Comparison of ENCODE assay signal across 16 cellular contexts in genomic region chr5:163190283-163190682, GRCh38.
DNase-seq lines count a peak whose midpoint lies in the region; ATAC-seq and TF ChIP-seq lines count a peak whose summit lies in the region.
"Had no signal": no experiment of that assay in that cellular context is flagged by ENCODE, and none has a peak within 500 bp of the region (broad histone marks: within the 10 kb centered on the region; RNA-seq: fewer than 3 reads in every experiment).

No MANE protein-coding gene starts in this region.

- POLR2A ChIA-PET in GM10248 (lab: Yijun Ruan, JAX): no interaction called here

- no peak for DNase-seq in AG08396 (ENCODE audit: low spot score)
- DNase-seq in activated CD8-positive, alpha-beta memory T cell treated with anti-CD3 and anti-CD28 coated beads for 24 hours: no peak
- DNase-seq in GM10248 (ENCODE audit: extremely low spot score): no peak
- DNase-seq: activated CD8-positive, alpha-beta T cell treated with anti-CD3 and anti-CD28 coated beads for 36 hours; CD4-positive, alpha-beta T cell; erythroblast; left ventricle myocardium inferior; NCI-H1694 treated with DMSO at 0.1 percent for 48 hours; NCI-H345; stomach had no signal

- CTCF ChIA-PET in GM10248 (lab: Yijun Ruan, JAX): no interaction called here

- ATAC-seq in GM18502 (IDR thresholded peaks at IDR 0.05; ENCODE audit: poor library complexity, unreplicated experiment) (peak; percentile 76), GM19351 (IDR thresholded peaks at IDR 0.05; ENCODE audit: unreplicated experiment) (peak; percentile 82), HG02885 (IDR thresholded peaks at IDR 0.05; ENCODE audit: poor library complexity, unreplicated experiment) (peak; percentile 83), HG03575 (IDR thresholded peaks at IDR 0.05; ENCODE audit: extremely low read depth, insufficient number of reproducible peaks, low FRiP score, unreplicated experiment) (peak; percentile 66), GM19324 (IDR thresholded peaks at IDR 0.05; ENCODE audit: low FRiP score, unreplicated experiment) (no peak)
- ATAC-seq: activated CD8-positive, alpha-beta T cell treated with anti-CD3 and anti-CD28 coated beads for 36 hours; Right ventricle myocardium inferior had no signal

- TF ChIP-seq CTCF in GM10248 (IDR thresholded peaks at IDR 0.05; ENCODE audit: control extremely low read depth, extremely low read depth, low read depth, missing control alignments): no peak
